Comparison of ENCODE assay signal across 24 cellular contexts in genomic region chrX:40821780-40822179, GRCh38.
A peak's percentile ranks its signal among the peaks of the same experiment; 100 is the strongest.
DNase-seq lines count a peak whose midpoint lies in the region; ATAC-seq, FAIRE-seq and TF ChIP-seq lines count a peak whose summit lies in the region.
"Had no signal": no experiment of that assay in that cellular context is flagged by ENCODE, and none has a peak within 500 bp of the region (broad histone marks: within the 10 kb centered on the region; RNA-seq: fewer than 3 reads in every experiment).

No MANE protein-coding gene starts in this region.

- ATAC-seq in WTC11, result no peak
- no peak for ATAC-seq in K562
- peak; percentile 58 to 83 (median 76) for ATAC-seq in psoas muscle
- ATAC-seq in HG03108 (IDR thresholded peaks at IDR 0.05; ENCODE audit: unreplicated experiment), result no peak
- ATAC-seq: A549, GM12878, HCT116 had no signal

- no TSS peak for BruUV-seq in K562 (replicated peaks; lab: Mats Ljungman, UMichigan)

- POLR2A ChIA-PET in WTC11 (lab: Charles Lee) (no interaction called here), K562 (lab: Yijun Ruan, JAX) (no interaction called here)

- in situ Hi-C loops in K562 (cut with MboI), result no loop called here

- H3K9me3 ChIP-seq in K562 (replicated peaks; ENCODE audit: control insufficient read depth, insufficient read depth, low read depth, low read length) (no peaks in the 10 kb centered on the region), psoas muscle (peaks cover 9% of the 10 kb centered on the region)
- H3K9me3 ChIP-seq: A549, BE2C had no signal

- intact Hi-C loops in K562 (cut with micrococcal nuclease), result no loop called here
- intact Hi-C loops in psoas muscle (cut with DNase I), result no loop called here

- no peak overlapping the region for H3K4me2 ChIP-seq in K562 (ENCODE audit: insufficient read depth, low read length)
- H3K4me2 ChIP-seq: A549; BLaER1 treated with 17β-estradiol and CSF1 and Interleukin-3, amounts not matched to agents 10 nM and 100 nM had no signal

- H3K79me2 ChIP-seq in K562 (ENCODE audit: control insufficient read depth, insufficient read depth, low read length), result no peaks in the 10 kb centered on the region

- no peaks in the 10 kb centered on the region for H3K4me1 ChIP-seq in K562 (replicated peaks in 1 of 2; ENCODE audit: control insufficient read depth in 2 of 2, insufficient read depth in 2 of 2, low read length in 2 of 2)
- no peaks in the 10 kb centered on the region for H3K4me1 ChIP-seq in psoas muscle
- H3K4me1 ChIP-seq: A549; BE2C; BLaER1 treated with 17β-estradiol and CSF1 and Interleukin-3, amounts not matched to agents 10 nM and 100 nM had no signal

- H3K27ac Mint-ChIP-seq in WTC11, result no peak overlapping the region
- H3K27ac Mint-ChIP-seq: CD14-positive monocyte; CD4-positive, alpha-beta T cell; CD8-positive, alpha-beta memory T cell; H9 had no signal

- no peaks in the 10 kb centered on the region; the same call in 1 of the 2 replicates for H3K27me3 Mint-ChIP-seq in WTC11 (ENCODE audit: low read depth)
- H3K27me3 Mint-ChIP-seq: CD4-positive, alpha-beta T cell had no signal

- no peaks in the 10 kb centered on the region for H4K20me1 ChIP-seq in K562 (replicated peaks; ENCODE audit: control insufficient read depth, insufficient read depth, low read length)
- H4K20me1 ChIP-seq: BLaER1 treated with 17β-estradiol and CSF1 and Interleukin-3, amounts not matched to agents 10 nM and 100 nM had no signal

- no peaks in the 10 kb centered on the region for H3K9me1 ChIP-seq in K562 (ENCODE audit: control insufficient read depth, insufficient read depth, low read length)

- TF ChIP-seq EP300 in K562 (IDR thresholded peaks at IDR 0.05; ENCODE audit: low read length), result no peak

- no peak for TF ChIP-seq RAD21 in K562 (CRISPR knock-in tag; conservative IDR thresholded peaks at IDR 0.05 in 1 of 2, IDR thresholded peaks at IDR 0.05 in 1 of 2)

- CTCF ChIA-PET in WTC11 (lab: Charles Lee) (no interaction called here), K562 (lab: Yijun Ruan, JAX; ENCODE audit: low intra/inter-chr PET ratio) (no interaction called here)

- no peak overlapping the region for H3K4me3 Mint-ChIP-seq in WTC11
- H3K4me3 Mint-ChIP-seq: CD14-positive monocyte; CD4-positive, alpha-beta T cell; CD8-positive, alpha-beta memory T cell; H9 had no signal

- TF ChIP-seq CTCF in WTC11 (IDR thresholded peaks at IDR 0.05), result no peak
- TF ChIP-seq CTCF in K562 (IDR thresholded peaks at IDR 0.05 in 2 of 3, conservative IDR thresholded peaks at IDR 0.05 in 1 of 3; ENCODE audit: insufficient read depth in 2 of 3, low read depth in 1 of 3, low read length in 3 of 3), result no peak
- no peak for TF ChIP-seq CTCF in psoas muscle (IDR thresholded peaks at IDR 0.05)

- no peak overlapping the region for H2AFZ ChIP-seq in K562 (ENCODE audit: low read depth, low read length)
- H2AFZ ChIP-seq: GM23248 had no signal

- H3K27ac ChIP-seq in K562 (ENCODE audit: extremely low read depth, low read depth, low read length) (no peak overlapping the region), psoas muscle (peak overlapping the region; percentile 10)
- H3K27ac ChIP-seq: A549; BLaER1 treated with 17β-estradiol and CSF1 and Interleukin-3, amounts not matched to agents 10 nM and 100 nM; GM23248 had no signal

- DNase-seq in WTC11 (ENCODE audit: low spot score), result no peak
- no peak for DNase-seq in K562 (ENCODE audit: extremely low read depth in 1 of 4, low spot score in 3 of 4)
- DNase-seq in psoas muscle, result no peak
- DNase-seq in stimulated activated CD8-positive, alpha-beta memory T cell treated with anti-CD3 and anti-CD28 coated beads, Interleukin-4, amount 100 ng/mL, for 48 hours, result no peak
- no peak for DNase-seq in HuH-7.5 (ENCODE audit: low spot score)
- DNase-seq: 8988T; ACHN; AML-193; BE2C; CD4-positive, alpha-beta T cell; CD8-positive, alpha-beta memory T cell; DMS 273 treated with DMSO at 0.1 percent for 48 hours; DMS79; EL; GDM1; GM23248; H9 had no signal

- no peaks in the 10 kb centered on the region; a peak in 1 of 5 replicates for H3K27me3 ChIP-seq in K562 (ENCODE audit: control insufficient read depth in 2 of 2, insufficient read depth in 2 of 2, low read length in 2 of 2)
- peaks cover 0 to 24% (median 0%) of the 10 kb centered on the region in 3 donors for H3K27me3 ChIP-seq in psoas muscle (ENCODE audit: insufficient read depth in 3 of 3, low read length in 2 of 3)
- H3K27me3 ChIP-seq: BE2C had no signal

- WGBS in K562 (ENCODE audit: insufficient coverage, low coverage, missing lambda C conversion rate), result 10% methylated on average over 2 of the region's 4 CpGs
- 49 to 69% (median 50%) methylated on average over 4 of the region's 4 CpGs for WGBS in psoas muscle, 3 donors

- FAIRE-seq in K562 (lab: Jason Lieb, UNC), result no peak
- FAIRE-seq: A549, D721Med, GM12878 had no signal

- H3K4me3 ChIP-seq in K562, result no peak overlapping the region
- H3K4me3 ChIP-seq in psoas muscle, result no peak overlapping the region
- H3K4me3 ChIP-seq: A549; BLaER1 treated with 17β-estradiol and CSF1 and Interleukin-3, amounts not matched to agents 10 nM and 100 nM; GM12878; GM23248 had no signal

- H3K4me1 Mint-ChIP-seq in WTC11, result peaks cover 17% of the 10 kb centered on the region
- H3K4me1 Mint-ChIP-seq: CD14-positive monocyte; CD8-positive, alpha-beta memory T cell had no signal

- H3K9ac ChIP-seq in K562 (ENCODE audit: insufficient read depth in 1 of 2, low read depth in 2 of 2, low read length in 2 of 2), result no peak overlapping the region
- H3K9ac ChIP-seq: BLaER1 treated with 17β-estradiol and CSF1 and Interleukin-3, amounts not matched to agents 10 nM and 100 nM; GM23248 had no signal

- H3K36me3 ChIP-seq in K562 (ENCODE audit: control insufficient read depth, insufficient read depth, low read length) (no peaks in the 10 kb centered on the region), psoas muscle (ENCODE audit: insufficient read depth in 1 of 2, low read depth in 1 of 2) (no peaks in the 10 kb centered on the region)
- H3K36me3 ChIP-seq: BE2C; BLaER1 treated with 17β-estradiol and CSF1 and Interleukin-3, amounts not matched to agents 10 nM and 100 nM had no signal

- H3K36me3 Mint-ChIP-seq in WTC11, result peaks cover 15% of the 10 kb centered on the region
- H3K36me3 Mint-ChIP-seq: CD14-positive monocyte had no signal

- peaks cover 10% of the 10 kb centered on the region for H3K9me3 Mint-ChIP-seq in WTC11
- H3K9me3 Mint-ChIP-seq: CD4-positive, alpha-beta T cell had no signal

- TF ChIP-seq POLR2A in K562 (conservative IDR thresholded peaks at IDR 0.05), result no peak

TF ChIP-seq in WTC11, 78 proteins besides CTCF, POLR2A, EP300 and RAD21 (continues in another document):
- TF ChIP-seq USF2 (CRISPR knock-in tag; IDR thresholded peaks at IDR 0.05), result 0 out of 2 replicates have a peak, but pooled peaks have one; percentile 25

TF ChIP-seq in K562, 482 proteins besides CTCF, POLR2A, EP300 and RAD21:
- peak; percentile 19; the same call in 1 of the 2 replicates for TF ChIP-seq TFE3 (CRISPR knock-in tag; IDR thresholded peaks at IDR 0.05)
- TF ChIP-seq CBFB (CRISPR knock-in tag; IDR thresholded peaks at IDR 0.05), result no peak
- TF ChIP-seq USF2 (CRISPR knock-in tag; IDR thresholded peaks at IDR 0.05), result 0 out of 2 replicates have a peak, but pooled peaks have one; percentile 10
TF ChIP-seq in K562: peak in this region for 2.

Comparison
In these comparisons a context has a peak if more than half of its experiments do, and no peak if none do; other contexts are left out.
1. ATAC-seq: peak in psoas muscle (4 of 4); none in WTC11 (single experiment), K562 (single experiment) and HG03108 (single experiment).
2. Of the 49 proteins assayed by ChIP-seq in both K562 and WTC11: peak only in K562: none; only in WTC11: none; in both: USF2; in neither: 48.